In genomic region chr1:53560572-53561487, GRCh38 we compare ENCODE assay signal across 1 cellular context.
TF ChIP-seq lines count a peak whose summit lies in the region.

No MANE protein-coding gene starts in this region.

TF ChIP-seq in HEK293T, 16 proteins besides CTCF, POLR2A, EP300 and RAD21 (continued from another document):
- TF ChIP-seq PKNOX1 (IDR thresholded peaks at IDR 0.05) = peak; percentile 35
- no peak for TF ChIP-seq CTBP1 (IDR thresholded peaks at IDR 0.05; ENCODE audit: borderline replicate concordance)
- no peak for TF ChIP-seq HDGF (IDR thresholded peaks at IDR 0.05; ENCODE audit: borderline replicate concordance)
- TF ChIP-seq FOXK2 (IDR thresholded peaks at IDR 0.05) = no peak
- TF ChIP-seq ARNT (IDR thresholded peaks at IDR 0.05) = no peak
- no peak for TF ChIP-seq ELF4 (IDR thresholded peaks at IDR 0.05)
- TF ChIP-seq SP1 (IDR thresholded peaks at IDR 0.05) = no peak
- TF ChIP-seq FOXM1 (IDR thresholded peaks at IDR 0.05; ENCODE audit: borderline replicate concordance) = no peak
